ENCODE assay signal across 1 cellular context in genomic region chr5:25744908-25745307, GRCh38.
TF ChIP-seq lines count a peak whose summit lies in the region.

No MANE protein-coding gene starts in this region.

TF ChIP-seq in WTC11, 78 proteins besides CTCF, POLR2A, EP300 and RAD21 (continued from another document):
- TF ChIP-seq ZMAT4 (CRISPR knock-in tag; IDR thresholded peaks at IDR 0.05) (no peak), ZNF232 (CRISPR knock-in tag; IDR thresholded peaks at IDR 0.05) (no peak), USF1 (CRISPR knock-in tag; IDR thresholded peaks at IDR 0.05) (no peak), ZNF425 (CRISPR knock-in tag; conservative IDR thresholded peaks at IDR 0.05) (no peak), KAT7 (CRISPR knock-in tag; IDR thresholded peaks at IDR 0.05; ENCODE audit: borderline replicate concordance) (no peak), ETV6 (CRISPR knock-in tag; IDR thresholded peaks at IDR 0.05) (no peak), ATF6 (CRISPR knock-in tag; IDR thresholded peaks at IDR 0.05) (no peak), GTF2I (CRISPR knock-in tag; conservative IDR thresholded peaks at IDR 0.05) (no peak), AFF4 (CRISPR knock-in tag; IDR thresholded peaks at IDR 0.05; ENCODE audit: borderline replicate concordance) (no peak), NFE2L1 (CRISPR knock-in tag; IDR thresholded peaks at IDR 0.05) (no peak), ZNF423 (CRISPR knock-in tag; IDR thresholded peaks at IDR 0.05) (no peak), CBFB (CRISPR knock-in tag; IDR thresholded peaks at IDR 0.05; ENCODE audit: low read depth) (no peak)
